In genomic region chr21:45986316-45987051, GRCh38 we compare ENCODE assay signal across 23 cellular contexts. TPM values are rescaled to one million over a fixed set of nuclear protein-coding genes. Genes with fewer than 3 reads are reported as not detected.
DNase-seq lines count a peak whose midpoint lies in the region; FAIRE-seq and TF ChIP-seq lines count a peak whose summit lies in the region.
"Had no signal": no experiment of that assay in that cellular context is flagged by ENCODE, and none has a peak within 500 bp of the region (broad histone marks: within the 10 kb centered on the region; RNA-seq: fewer than 3 reads in every experiment).

No MANE protein-coding gene starts in this region.

- H3K9me3 ChIP-seq in fibroblast of lung (ENCODE audit: control insufficient read depth, insufficient read depth, low read depth, low read length) (no peaks in the 10 kb centered on the region), sigmoid colon (no peaks in the 10 kb centered on the region)
- H3K9me3 ChIP-seq: SJSA1 had no signal

- TF ChIP-seq POLR2A in sigmoid colon (IDR thresholded peaks at IDR 0.05), result no peak

- H3K4me2 ChIP-seq in fibroblast of lung (ENCODE audit: extremely low read depth, insufficient read depth, low read length), result no peak overlapping the region
- H3K4me2 ChIP-seq: KMS-11 had no signal

- no peak for FAIRE-seq in frontal cortex (lab: Jason Lieb, UNC)
- FAIRE-seq: GM12891, islet of Langerhans had no signal

- H4K20me1 ChIP-seq in fibroblast of lung (ENCODE audit: control insufficient read depth, extremely low read depth, insufficient read depth, low read length), result no peaks in the 10 kb centered on the region

- 85 to 89% methylated on average over 36 of the region's 36 CpGs for WGBS in sigmoid colon, 2 donors

- no peak overlapping the region for H3K4me3 ChIP-seq in ACC112 (ENCODE audit: low read depth, low read length)
- no peak overlapping the region for H3K4me3 ChIP-seq in H7 (ENCODE audit: insufficient read depth, low read depth, low read length)
- peak overlapping the region in 1 of 4 experiments; percentile 97 for H3K4me3 ChIP-seq in fibroblast of lung (replicated peaks in 1 of 4; ENCODE audit: control extremely low read depth in 1 of 4, insufficient read depth in 1 of 4, low read depth in 3 of 4, low read length in 4 of 4)
- H3K4me3 ChIP-seq in sigmoid colon, result peak overlapping the region in 2 of 4 donors; percentile 2 to 23
- H3K4me3 ChIP-seq: SJSA1 had no signal

- intact Hi-C loops in sigmoid colon (cut with DNase I), result no loop called here

- TF ChIP-seq CTCF in fibroblast of lung (conservative IDR thresholded peaks at IDR 0.05 in 1 of 2, IDR thresholded peaks at IDR 0.05 in 1 of 2; ENCODE audit: low read depth in 1 of 2, low read length in 2 of 2), result no peak
- no peak for TF ChIP-seq CTCF in sigmoid colon (IDR thresholded peaks at IDR 0.05)

- peak overlapping the region; percentile 30 for H3K9ac ChIP-seq in fibroblast of lung (ENCODE audit: insufficient read depth, low read length)
- H3K9ac ChIP-seq: KMS-11 had no signal

- H3K27ac ChIP-seq in ACC112 (ENCODE audit: low read depth, low read length), result 0 out of 2 replicates have a peak overlapping the region, but pooled peaks have one; percentile 72
- H3K27ac ChIP-seq in fibroblast of lung (ENCODE audit: insufficient read depth, low read length), result peak overlapping the region; percentile 20
- peak overlapping the region; percentile 95 to 97 (median 97) for H3K27ac ChIP-seq in sigmoid colon
- H3K27ac ChIP-seq: HL-60, KMS-11, SJSA1 had no signal

- peaks cover 60% of the 10 kb centered on the region for H3K36me3 ChIP-seq in ACC112 (ENCODE audit: insufficient read depth, low read length)
- peaks cover 6% of the 10 kb centered on the region for H3K36me3 ChIP-seq in H7 (replicated peaks; ENCODE audit: control insufficient read depth, insufficient read depth, low read length)
- H3K36me3 ChIP-seq in fibroblast of lung (ENCODE audit: control insufficient read depth, insufficient read depth, low read length), result peaks cover 74% of the 10 kb centered on the region
- H3K36me3 ChIP-seq in sigmoid colon, result peaks cover 53 to 72% (median 57%) of the 10 kb centered on the region in 4 donors

- H3K27me3 ChIP-seq in ACC112 (ENCODE audit: insufficient read depth, low read length) (no peaks in the 10 kb centered on the region), H7 (ENCODE audit: control insufficient read depth, insufficient read depth, low read length) (peaks cover 5% of the 10 kb centered on the region), fibroblast of lung (ENCODE audit: control insufficient read depth, insufficient read depth, low read length) (no peaks in the 10 kb centered on the region), sigmoid colon (no peaks in the 10 kb centered on the region)
- H3K27me3 ChIP-seq: SJSA1 had no signal

- H3K79me2 ChIP-seq in ACC112 (ENCODE audit: control insufficient read depth, insufficient read depth, low read length, unreplicated experiment) (peaks cover 67% of the 10 kb centered on the region), fibroblast of lung (ENCODE audit: control insufficient read depth, insufficient read depth, low read length) (peaks cover 85% of the 10 kb centered on the region)

- H3K4me1 ChIP-seq in ACC112 (ENCODE audit: control insufficient read depth, insufficient read depth, low read length, unreplicated experiment) (peaks cover 18% of the 10 kb centered on the region), fibroblast of lung (ENCODE audit: control insufficient read depth, extremely low read depth, insufficient read depth, low read length) (peaks cover 19% of the 10 kb centered on the region), sigmoid colon (peaks cover 0 to 77% (median 71%) of the 10 kb centered on the region in 4 donors)

- H2AFZ ChIP-seq in ACC112 (ENCODE audit: low read length, unreplicated experiment) (no peak overlapping the region), fibroblast of lung (ENCODE audit: low read length) (no peak overlapping the region)

- no peak for TF ChIP-seq EP300 in sigmoid colon (IDR thresholded peaks at IDR 0.05)

- peak; percentile 60 for DNase-seq in H7
- DNase-seq in fibroblast of lung (ENCODE audit: low read depth in 2 of 2), result no peak
- DNase-seq in sigmoid colon, result peak; percentile 64
- no peak for DNase-seq in NCI-H1694 (lab: John Stamatoyannopoulos, UW)
- DNase-seq in NCI-H1417 (lab: John Stamatoyannopoulos, UW), result no peak
- DNase-seq in HUDEP-2 (lab: John Stamatoyannopoulos, UW; ENCODE audit: unreplicated experiment in 76 of 76), result no peak
- no peak for DNase-seq in frontal cortex (ENCODE audit: low spot score in 2 of 2)
- DNase-seq: activated CD4-positive, CD25-positive, alpha-beta regulatory T cell; activated CD8-positive, alpha-beta memory T cell treated with anti-CD3 and anti-CD28 coated beads, Interleukin-2, amount 10 ng/mL, durations not matched to agents 7 days and 5 days; activated gamma-delta T cell; mesendoderm; NCI-H1092; NCI-H69; retina; stimulated activated CD4-positive, alpha-beta T cell treated with anti-CD3 and anti-CD28 coated beads, Interleukin-1b, Interleukin-23, amount 100 ng/mL, for 48 hours; stimulated activated naive CD8-positive, alpha-beta T cell treated with anti-CD3 and anti-CD28 coated beads, Interleukin-15, amount 100 ng/mL, for 72 hours had no signal

RNA-seq across cellular contexts. Expression of gene COL6A1, which starts 4.9 kb away (rescaled TPM):
- 243 and 283 TPM in 2 replicates for total RNA-seq in H7 (2014; rRNA removed; shearing (Covaris generic))
- total RNA-seq in fibroblast of lung (623 and 645 TPM in 2 replicates), sigmoid colon (1,000 to 10,000 TPM in 2 of 4 donors, 100 to 1,000 TPM in 2; 622 to 1,755 (median 1,184) TPM), frontal cortex (41.6 TPM)
- polyA plus RNA-seq in fibroblast of lung (621 and 1,137 TPM in 2 replicates), sigmoid colon (100 to 1,000 TPM in 1 of 3 donors, 10 to 100 TPM in 2; 14.3 to 131 (median 28.2) TPM)
- polyA plus RNA-seq in fibroblast of lung (2012), result 1,146 and 2,228 TPM in 2 replicates
- polyA minus RNA-seq in fibroblast of lung (ENCODE audit: low replicate concordance), result 1,147 and 1,843 TPM in 2 replicates
- total RNA-seq: OCI-LY7 had no signal

Comparison
In these comparisons a context has a peak if more than half of its experiments do, and no peak if none do; other contexts are left out.
1. H3K27ac ChIP-seq: peak in every context shown above with its lines; median percentile 97 in sigmoid colon; 72 in ACC112; 20 in fibroblast of lung.
2. DNase-seq: peak in H7 (single experiment) and sigmoid colon (single experiment); none in fibroblast of lung (0 of 2), NCI-H1694 (single experiment), NCI-H1417 (0 of 3), HUDEP-2 (0 of 76) and frontal cortex (0 of 2).